Comparison of ENCODE assay signal across 9 cellular contexts in genomic region chr2:227482638-227483340, GRCh38. TPM values are rescaled to one million over a fixed set of nuclear protein-coding genes. Genes with fewer than 3 reads are reported as not detected.
A peak's percentile ranks its signal among the peaks of the same experiment; 100 is the strongest.
DNase-seq lines count a peak whose midpoint lies in the region; ATAC-seq and TF ChIP-seq lines count a peak whose summit lies in the region.
"Had no signal": no experiment of that assay in that cellular context is flagged by ENCODE, and none has a peak within 500 bp of the region (broad histone marks: within the 10 kb centered on the region; RNA-seq: fewer than 3 reads in every experiment).

No MANE protein-coding gene starts in this region.

- no peaks in the 10 kb centered on the region for H3K27me3 ChIP-seq in OCI-LY1 (ENCODE audit: insufficient read depth, low read length)

- no peaks in the 10 kb centered on the region for H3F3A ChIP-seq in OCI-LY1 (ENCODE audit: insufficient read depth, low read length)

- CTCF ChIA-PET in activated CD8-positive, alpha-beta memory T cell treated with anti-CD3 and anti-CD28 coated beads, Interleukin-2, amount 10 ng/mL, durations not matched to agents 7 days and 5 days (lab: Charles Lee) = interaction anchor here (0.7 to 2.0 kb wide), 4 partner anchors 8 to 57 kb away, joined by 3 to 8 read pairs (median 3); no protein-coding TSS in a partner anchor

- H2AFZ ChIP-seq in OCI-LY1 (ENCODE audit: low read length) = no peak overlapping the region

- peaks cover 6% of the 10 kb centered on the region for H3K9me3 Mint-ChIP-seq in activated CD8-positive, alpha-beta memory T cell treated with anti-CD3 and anti-CD28 coated beads, Interleukin-2, amount 10 ng/mL, durations not matched to agents 7 days and 5 days (ENCODE audit: low read depth)
- H3K9me3 Mint-ChIP-seq in osteocyte (ENCODE audit: unreplicated experiment) = peaks cover 9% of the 10 kb centered on the region

- peaks cover 69% of the 10 kb centered on the region for H3K79me2 ChIP-seq in OCI-LY1 (ENCODE audit: insufficient read depth, low read length)

- no peak overlapping the region for H3K27ac Mint-ChIP-seq in activated CD8-positive, alpha-beta memory T cell treated with anti-CD3 and anti-CD28 coated beads, Interleukin-2, amount 10 ng/mL, durations not matched to agents 7 days and 5 days
- peak overlapping the region; percentile 6 for H3K27ac Mint-ChIP-seq in osteocyte (ENCODE audit: unreplicated experiment)

- TF ChIP-seq CTCF in OCI-LY1 (IDR thresholded peaks at IDR 0.05; ENCODE audit: low read length) (no peak), osteocyte (IDR thresholded peaks at IDR 0.05) (no peak)

- no peaks in the 10 kb centered on the region for H3K36me3 ChIP-seq in OCI-LY1 (ENCODE audit: insufficient read depth, low read length)

- peaks cover 50% of the 10 kb centered on the region for H3K4me1 Mint-ChIP-seq in activated CD8-positive, alpha-beta memory T cell treated with anti-CD3 and anti-CD28 coated beads, Interleukin-2, amount 10 ng/mL, durations not matched to agents 7 days and 5 days
- peaks cover 35% of the 10 kb centered on the region for H3K4me1 Mint-ChIP-seq in osteocyte (ENCODE audit: unreplicated experiment)

- H3K36me3 Mint-ChIP-seq in activated CD8-positive, alpha-beta memory T cell treated with anti-CD3 and anti-CD28 coated beads, Interleukin-2, amount 10 ng/mL, durations not matched to agents 7 days and 5 days = peaks cover 19% of the 10 kb centered on the region
- H3K36me3 Mint-ChIP-seq in osteocyte (ENCODE audit: unreplicated experiment) = peaks cover 6% of the 10 kb centered on the region

- no peaks in the 10 kb centered on the region; the same call in 1 of the 2 replicates for H4K20me1 ChIP-seq in OCI-LY1 (ENCODE audit: insufficient read depth, low read length)

- peaks cover 7% of the 10 kb centered on the region for H3K9me3 ChIP-seq in OCI-LY1 (ENCODE audit: low read length)

- H3K4me2 ChIP-seq in OCI-LY1 (ENCODE audit: low read length) = peak overlapping the region; percentile 41

- H3K9ac ChIP-seq in OCI-LY1 (ENCODE audit: low read length) = no peak overlapping the region; the same call in 1 of the 2 replicates

- H3K27me3 Mint-ChIP-seq in activated CD8-positive, alpha-beta memory T cell treated with anti-CD3 and anti-CD28 coated beads, Interleukin-2, amount 10 ng/mL, durations not matched to agents 7 days and 5 days = no peaks in the 10 kb centered on the region
- no peaks in the 10 kb centered on the region for H3K27me3 Mint-ChIP-seq in osteocyte (ENCODE audit: unreplicated experiment)

- no peak for DNase-seq in activated CD8-positive, alpha-beta memory T cell treated with anti-CD3 and anti-CD28 coated beads, Interleukin-2, amount 10 ng/mL, durations not matched to agents 7 days and 5 days
- no peak for DNase-seq in activated CD8-positive, alpha-beta memory T cell treated with anti-CD3 and anti-CD28 coated beads for 24 hours
- DNase-seq in osteocyte (ENCODE audit: extremely low spot score, unreplicated experiment) = no peak
- no peak for DNase-seq in NCI-H446 treated with DMSO at 0.1 percent for 48 hours (lab: John Stamatoyannopoulos, UW)
- DNase-seq in NCI-H774 (lab: John Stamatoyannopoulos, UW) = no peak
- no peak for DNase-seq in NCI-H345 treated with DMSO at 0.1 percent for 48 hours (lab: John Stamatoyannopoulos, UW; ENCODE audit: unreplicated experiment)

- no peak overlapping the region for H3K4me3 Mint-ChIP-seq in activated CD8-positive, alpha-beta memory T cell treated with anti-CD3 and anti-CD28 coated beads, Interleukin-2, amount 10 ng/mL, durations not matched to agents 7 days and 5 days
- H3K4me3 Mint-ChIP-seq in osteocyte (ENCODE audit: unreplicated experiment) = no peak overlapping the region

- H3K4me1 ChIP-seq in OCI-LY1 (ENCODE audit: insufficient read depth, low read length, severe bottlenecking) = peaks cover 43% of the 10 kb centered on the region

- H3K27ac ChIP-seq in OCI-LY1 (ENCODE audit: low read depth, low read length, poor library complexity, severe bottlenecking) = peak overlapping the region; percentile 77
- H3K27ac ChIP-seq: C4-2B had no signal

- H3K4me3 ChIP-seq in OCI-LY1 (ENCODE audit: low read depth, low read length, poor library complexity, severe bottlenecking) = no peak overlapping the region

- ATAC-seq in activated CD8-positive, alpha-beta memory T cell treated with anti-CD3 and anti-CD28 coated beads, Interleukin-2, amount 10 ng/mL, durations not matched to agents 7 days and 5 days = peak; percentile 39
- peak; percentile 75 for ATAC-seq in HG02885 (IDR thresholded peaks at IDR 0.05; ENCODE audit: poor library complexity, unreplicated experiment)

- H3K9me2 ChIP-seq in OCI-LY1 (ENCODE audit: low read depth, low read length) = no peaks in the 10 kb centered on the region

RNA-seq across cellular contexts. Expression of gene AGFG1, which starts 10.8 kb away (rescaled TPM):
- total RNA-seq in activated CD8-positive, alpha-beta memory T cell treated with anti-CD3 and anti-CD28 coated beads, Interleukin-2, amount 10 ng/mL, durations not matched to agents 7 days and 5 days = 10 to 100 TPM; 56.4 to 94.9 TPM
- total RNA-seq in osteocyte = 51.2 and 55.1 TPM in 2 replicates
